Comparison of ENCODE assay signal across 1 cellular context in genomic region chr2:36478332-36478738, GRCh38.
TF ChIP-seq lines count a peak whose summit lies in the region.

No MANE protein-coding gene starts in this region.

TF ChIP-seq in SK-N-SH, 30 proteins besides CTCF, POLR2A, EP300 and RAD21 (continued from another document):
- TF ChIP-seq EZH2phosphoT487 (IDR thresholded peaks at IDR 0.05; ENCODE audit: borderline replicate concordance, low read depth) (no peak), SIN3A (IDR thresholded peaks at IDR 0.05; ENCODE audit: borderline replicate concordance, low read depth, low read length) (peak; percentile 77; the same call in 1 of the 2 replicates), RCOR1 (IDR thresholded peaks at IDR 0.05; ENCODE audit: low read length) (no peak), USF1 (IDR thresholded peaks at IDR 0.05; ENCODE audit: borderline replicate concordance, low read depth) (no peak), JUND (IDR thresholded peaks at IDR 0.05) (peak; percentile 91), USF2 (IDR thresholded peaks at IDR 0.05; ENCODE audit: borderline replicate concordance, low read depth, low read length) (no peak), MEF2A (IDR thresholded peaks at IDR 0.05; ENCODE audit: borderline replicate concordance, low read depth) (peak; percentile 54; the same call in 1 of the 2 replicates), GATA2 (CRISPR knock-in tag; IDR thresholded peaks at IDR 0.05) (no peak), TEAD4 (IDR thresholded peaks at IDR 0.05; ENCODE audit: borderline replicate concordance, insufficient read depth) (peak; percentile 93), MAX (IDR thresholded peaks at IDR 0.05; ENCODE audit: low read depth) (peak; percentile 54; the same call in 1 of the 2 replicates), NRF1 (IDR thresholded peaks at IDR 0.05; ENCODE audit: low read depth, low read length) (no peak), POLR2AphosphoS5 (IDR thresholded peaks at IDR 0.05; ENCODE audit: low read depth, low read length) (peak; percentile 71; the same call in 1 of the 2 replicates), TAF1 (IDR thresholded peaks at IDR 0.05; ENCODE audit: borderline replicate concordance, low read depth, low read length) (0 out of 2 replicates have a peak, but pooled peaks have one; percentile 4), PBX3 (IDR thresholded peaks at IDR 0.05) (peak; percentile 78), CHD2 (IDR thresholded peaks at IDR 0.05; ENCODE audit: low read length, partially characterized antibody) (no peak), GABPA (IDR thresholded peaks at IDR 0.05; ENCODE audit: low read depth) (peak; percentile 28; the same call in 1 of the 2 replicates)
